ENCODE assay signal across 1 cellular context in the genomic region with DNA sequence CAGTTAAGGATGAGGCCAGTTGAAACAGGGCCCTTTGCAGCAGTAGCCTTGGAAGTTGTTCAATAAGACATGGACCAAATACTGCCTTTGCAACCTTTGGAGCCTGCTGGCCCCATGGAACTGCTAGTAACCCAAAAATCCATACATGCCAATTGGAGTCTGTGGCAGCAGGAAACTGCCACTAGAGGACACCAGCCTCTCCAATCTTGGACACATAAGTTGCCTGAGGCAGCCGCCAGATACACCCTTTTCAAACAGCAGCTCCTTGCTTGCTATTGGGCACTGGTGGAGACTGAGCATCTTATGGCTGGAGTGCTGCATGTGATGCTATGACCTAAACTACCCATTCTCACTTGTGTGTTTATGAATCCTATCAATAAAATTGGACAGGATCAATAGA.
TF ChIP-seq lines count a peak whose summit lies in the region.

No MANE protein-coding gene starts in this region.

TF ChIP-seq in HCT116, 20 proteins besides CTCF, POLR2A, EP300 and RAD21 (continued from another document):
- TF ChIP-seq, protein P1, sequence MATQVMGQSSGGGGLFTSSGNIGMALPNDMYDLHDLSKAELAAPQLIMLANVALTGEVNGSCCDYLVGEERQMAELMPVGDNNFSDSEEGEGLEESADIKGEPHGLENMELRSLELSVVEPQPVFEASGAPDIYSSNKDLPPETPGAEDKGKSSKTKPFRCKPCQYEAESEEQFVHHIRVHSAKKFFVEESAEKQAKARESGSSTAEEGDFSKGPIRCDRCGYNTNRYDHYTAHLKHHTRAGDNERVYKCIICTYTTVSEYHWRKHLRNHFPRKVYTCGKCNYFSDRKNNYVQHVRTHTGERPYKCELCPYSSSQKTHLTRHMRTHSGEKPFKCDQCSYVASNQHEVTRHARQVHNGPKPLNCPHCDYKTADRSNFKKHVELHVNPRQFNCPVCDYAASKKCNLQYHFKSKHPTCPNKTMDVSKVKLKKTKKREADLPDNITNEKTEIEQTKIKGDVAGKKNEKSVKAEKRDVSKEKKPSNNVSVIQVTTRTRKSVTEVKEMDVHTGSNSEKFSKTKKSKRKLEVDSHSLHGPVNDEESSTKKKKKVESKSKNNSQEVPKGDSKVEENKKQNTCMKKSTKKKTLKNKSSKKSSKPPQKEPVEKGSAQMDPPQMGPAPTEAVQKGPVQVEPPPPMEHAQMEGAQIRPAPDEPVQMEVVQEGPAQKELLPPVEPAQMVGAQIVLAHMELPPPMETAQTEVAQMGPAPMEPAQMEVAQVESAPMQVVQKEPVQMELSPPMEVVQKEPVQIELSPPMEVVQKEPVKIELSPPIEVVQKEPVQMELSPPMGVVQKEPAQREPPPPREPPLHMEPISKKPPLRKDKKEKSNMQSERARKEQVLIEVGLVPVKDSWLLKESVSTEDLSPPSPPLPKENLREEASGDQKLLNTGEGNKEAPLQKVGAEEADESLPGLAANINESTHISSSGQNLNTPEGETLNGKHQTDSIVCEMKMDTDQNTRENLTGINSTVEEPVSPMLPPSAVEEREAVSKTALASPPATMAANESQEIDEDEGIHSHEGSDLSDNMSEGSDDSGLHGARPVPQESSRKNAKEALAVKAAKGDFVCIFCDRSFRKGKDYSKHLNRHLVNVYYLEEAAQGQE (IDR thresholded peaks at IDR 0.05; ENCODE audit: low read depth): no peak
- TF ChIP-seq YY1 (IDR thresholded peaks at IDR 0.05; ENCODE audit: extremely low read depth, insufficient replicate concordance, low read depth, low read length) (no peak), TCF7L2 (IDR thresholded peaks at IDR 0.05; ENCODE audit: borderline replicate concordance, extremely low read depth, insufficient read depth, insufficient read length) (no peak), ZFX (IDR thresholded peaks at IDR 0.05) (no peak), EZH2 (IDR thresholded peaks at IDR 0.05) (no peak), ZNF274 (IDR thresholded peaks at IDR 0.05; ENCODE audit: low read depth, low read length) (no peak), SRF (IDR thresholded peaks at IDR 0.05; ENCODE audit: low read depth) (no peak), SP1 (IDR thresholded peaks at IDR 0.05; ENCODE audit: low read depth) (no peak), JUND (IDR thresholded peaks at IDR 0.05) (no peak), SIN3A (IDR thresholded peaks at IDR 0.05; ENCODE audit: low read depth) (no peak)
- TF ChIP-seq, protein P2, sequence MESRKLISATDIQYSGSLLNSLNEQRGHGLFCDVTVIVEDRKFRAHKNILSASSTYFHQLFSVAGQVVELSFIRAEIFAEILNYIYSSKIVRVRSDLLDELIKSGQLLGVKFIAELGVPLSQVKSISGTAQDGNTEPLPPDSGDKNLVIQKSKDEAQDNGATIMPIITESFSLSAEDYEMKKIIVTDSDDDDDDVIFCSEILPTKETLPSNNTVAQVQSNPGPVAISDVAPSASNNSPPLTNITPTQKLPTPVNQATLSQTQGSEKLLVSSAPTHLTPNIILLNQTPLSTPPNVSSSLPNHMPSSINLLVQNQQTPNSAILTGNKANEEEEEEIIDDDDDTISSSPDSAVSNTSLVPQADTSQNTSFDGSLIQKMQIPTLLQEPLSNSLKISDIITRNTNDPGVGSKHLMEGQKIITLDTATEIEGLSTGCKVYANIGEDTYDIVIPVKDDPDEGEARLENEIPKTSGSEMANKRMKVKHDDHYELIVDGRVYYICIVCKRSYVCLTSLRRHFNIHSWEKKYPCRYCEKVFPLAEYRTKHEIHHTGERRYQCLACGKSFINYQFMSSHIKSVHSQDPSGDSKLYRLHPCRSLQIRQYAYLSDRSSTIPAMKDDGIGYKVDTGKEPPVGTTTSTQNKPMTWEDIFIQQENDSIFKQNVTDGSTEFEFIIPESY (IDR thresholded peaks at IDR 0.05; ENCODE audit: extremely low read depth, insufficient replicate concordance, low read length): no peak
- TF ChIP-seq, protein P3, sequence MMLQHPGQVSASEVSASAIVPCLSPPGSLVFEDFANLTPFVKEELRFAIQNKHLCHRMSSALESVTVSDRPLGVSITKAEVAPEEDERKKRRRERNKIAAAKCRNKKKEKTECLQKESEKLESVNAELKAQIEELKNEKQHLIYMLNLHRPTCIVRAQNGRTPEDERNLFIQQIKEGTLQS (IDR thresholded peaks at IDR 0.05): no peak
